In the genomic region with DNA sequence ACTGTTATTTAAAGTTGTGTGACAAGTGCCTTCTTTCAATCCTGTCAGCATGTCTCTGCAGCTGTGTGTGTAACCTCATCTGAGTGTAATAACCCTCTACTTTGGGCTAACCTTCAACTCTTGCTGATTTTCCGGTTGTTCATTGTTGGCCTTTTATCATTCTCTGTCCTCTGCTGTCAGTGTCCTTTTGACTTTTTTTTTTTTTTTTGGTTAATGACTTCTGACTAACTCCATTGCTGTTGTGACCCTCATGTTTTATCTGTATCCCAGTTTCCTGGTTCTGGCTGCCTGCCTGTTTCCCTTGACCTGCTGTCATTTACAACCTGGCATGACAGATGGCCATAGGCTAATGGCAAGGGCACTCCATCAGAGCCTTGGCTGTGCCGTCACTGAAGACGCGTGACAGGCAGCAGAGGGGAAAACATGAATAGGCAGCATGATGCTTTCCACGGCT, we compare ENCODE assay signal across 19 cellular contexts.
DNase-seq lines count a peak whose midpoint lies in the region; ATAC-seq, FAIRE-seq and TF ChIP-seq lines count a peak whose summit lies in the region.
"Had no signal": no experiment of that assay in that cellular context is flagged by ENCODE, and none has a peak within 500 bp of the region (broad histone marks: within the 10 kb centered on the region; RNA-seq: fewer than 3 reads in every experiment).

No MANE protein-coding gene starts in this region.

- H3K9ac ChIP-seq in liver (ENCODE audit: low read depth in 1 of 2, low read length in 2 of 2): no peak overlapping the region
- H3K9ac ChIP-seq in kidney (ENCODE audit: low read length in 2 of 2): no peak overlapping the region

- no peaks in the 10 kb centered on the region for H3K27me3 ChIP-seq in liver (ENCODE audit: control insufficient read depth in 4 of 4, insufficient read depth in 4 of 4, low read length in 3 of 4)
- no peaks in the 10 kb centered on the region for H3K27me3 ChIP-seq in lower lobe of right lung (ENCODE audit: low read depth)
- H3K27me3 ChIP-seq: ascending aorta, esophagus squamous epithelium, testis had no signal

- H3K36me3 ChIP-seq in liver (ENCODE audit: control insufficient read depth in 4 of 4, insufficient read depth in 3 of 4, low read depth in 1 of 4, low read length in 3 of 4) (no peaks in the 10 kb centered on the region), lower lobe of right lung (no peaks in the 10 kb centered on the region), kidney (ENCODE audit: control insufficient read depth in 1 of 2, insufficient read depth in 2 of 2, low read length in 2 of 2) (no peaks in the 10 kb centered on the region)
- H3K36me3 ChIP-seq: ascending aorta, esophagus squamous epithelium had no signal

- intact Hi-C loops in lower lobe of right lung (cut with DNase I): no loop called here
- intact Hi-C loops in kidney (cut with DNase I): no loop called here

- H3K4me3 ChIP-seq in liver (ENCODE audit: low read depth in 1 of 3, low read length in 3 of 3): no peak overlapping the region
- no peak overlapping the region for H3K4me3 ChIP-seq in lower lobe of right lung
- H3K4me3 ChIP-seq in kidney (ENCODE audit: low read length in 2 of 2): no peak overlapping the region
- H3K4me3 ChIP-seq: ascending aorta, esophagus squamous epithelium, testis had no signal

- DNase-seq in COLO668 (lab: John Stamatoyannopoulos, UW; ENCODE audit: unreplicated experiment): peak; percentile 57
- peak; percentile 40 for DNase-seq in NCI-H510A (lab: John Stamatoyannopoulos, UW)
- DNase-seq in lower lobe of right lung: no peak
- DNase-seq in NCI-H446 treated with DMSO at 0.1 percent for 48 hours (lab: John Stamatoyannopoulos, UW): no peak
- DNase-seq in kidney: no peak
- DNase-seq: activated B cell treated with CpG ODN at 0.5 μM for 24 hours; activated CD8-positive, alpha-beta memory T cell treated with anti-CD3 and anti-CD28 coated beads, Interleukin-2, amount 10 ng/mL, durations not matched to agents 7 days and 5 days; activated gamma-delta T cell treated with Interleukin-2 at 50 U/mL for 16 hours; CD8-positive, alpha-beta T cell; dermis blood vessel endothelial cell; esophagus squamous epithelium; head of caudate nucleus; naive thymus-derived CD4-positive, alpha-beta T cell; NCI-H1436 treated with DMSO at 0.1 percent for 48 hours; testis had no signal

- H3K27ac ChIP-seq in VCaP: peak overlapping the region; percentile 83; the same call in 1 of the 2 replicates
- H3K27ac ChIP-seq in liver (ENCODE audit: low read depth in 1 of 2, low read length in 2 of 2): peak overlapping the region; percentile 65 to 72
- no peak overlapping the region for H3K27ac ChIP-seq in lower lobe of right lung
- H3K27ac ChIP-seq in kidney (ENCODE audit: low read depth in 2 of 2, low read length in 2 of 2): no peak overlapping the region
- H3K27ac ChIP-seq: ascending aorta, testis had no signal

- H3K4me1 ChIP-seq in liver (ENCODE audit: control insufficient read depth in 4 of 4, insufficient read depth in 4 of 4, low read length in 3 of 4) (peaks cover 9 to 46% (median 32%) of the 10 kb centered on the region in 4 donors), lower lobe of right lung (no peaks in the 10 kb centered on the region), kidney (ENCODE audit: control insufficient read depth in 1 of 2, insufficient read depth in 1 of 2, low read depth in 1 of 2, low read length in 2 of 2) (no peaks in the 10 kb centered on the region)
- H3K4me1 ChIP-seq: ascending aorta, testis had no signal

- TF ChIP-seq RAD21 in liver (IDR thresholded peaks at IDR 0.05): no peak

- H3K9me3 ChIP-seq in liver (ENCODE audit: control insufficient read depth in 4 of 4, low read length in 3 of 4) (no peaks in the 10 kb centered on the region), lower lobe of right lung (no peaks in the 10 kb centered on the region), kidney (ENCODE audit: control insufficient read depth in 1 of 2, low read length in 2 of 2) (no peaks in the 10 kb centered on the region)
- H3K9me3 ChIP-seq: esophagus squamous epithelium, testis had no signal

- WGBS in liver: 29% methylated on average over 5 of the region's 5 CpGs

- TF ChIP-seq CTCF in VCaP (conservative IDR thresholded peaks at IDR 0.05) (no peak), liver (IDR thresholded peaks at IDR 0.05; ENCODE audit: low read depth, low read length, missing input control) (no peak), lower lobe of right lung (IDR thresholded peaks at IDR 0.05) (no peak), kidney (IDR thresholded peaks at IDR 0.05; ENCODE audit: borderline replicate concordance, extremely low read depth, insufficient read depth) (no peak)

- no peak for FAIRE-seq in kidney (lab: Jason Lieb, UNC)

- ATAC-seq in lower lobe of right lung (no peak), GM19351 (IDR thresholded peaks at IDR 0.05; ENCODE audit: unreplicated experiment) (no peak)
- ATAC-seq: activated CD8-positive, alpha-beta memory T cell treated with anti-CD3 and anti-CD28 coated beads, Interleukin-2, amount 10 ng/mL, durations not matched to agents 7 days and 5 days; CD8-positive, alpha-beta T cell; naive thymus-derived CD4-positive, alpha-beta T cell had no signal

TF ChIP-seq in liver, 16 proteins besides CTCF, POLR2A, EP300 and RAD21:
- TF ChIP-seq GABPA (IDR thresholded peaks at IDR 0.05 in 1 of 2, conservative IDR thresholded peaks at IDR 0.05 in 1 of 2) (no peak), NR2F2 (IDR thresholded peaks at IDR 0.05) (peak; percentile 41), RXRA (IDR thresholded peaks at IDR 0.05) (peak; percentile 87 to 90), JUND (IDR thresholded peaks at IDR 0.05) (peak in 1 of 2 donors; percentile 29), TAF1 (conservative IDR thresholded peaks at IDR 0.05) (peak; percentile 18), EGR1 (IDR thresholded peaks at IDR 0.05; ENCODE audit: low read depth in 2 of 2) (peak in 1 of 2 donors; percentile 41), HNF4G (IDR thresholded peaks at IDR 0.05) (peak; percentile 33), FOXA2 (IDR thresholded peaks at IDR 0.05) (peak; percentile 3), FOXA1 (IDR thresholded peaks at IDR 0.05) (no peak), HNF4A (conservative IDR thresholded peaks at IDR 0.05) (peak; percentile 64 to 70), YY1 (IDR thresholded peaks at IDR 0.05) (peak; percentile 56), SP1 (IDR thresholded peaks at IDR 0.05) (peak; percentile 64)
- TF ChIP-seq, protein P1, sequence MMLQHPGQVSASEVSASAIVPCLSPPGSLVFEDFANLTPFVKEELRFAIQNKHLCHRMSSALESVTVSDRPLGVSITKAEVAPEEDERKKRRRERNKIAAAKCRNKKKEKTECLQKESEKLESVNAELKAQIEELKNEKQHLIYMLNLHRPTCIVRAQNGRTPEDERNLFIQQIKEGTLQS (IDR thresholded peaks at IDR 0.05): no peak
- TF ChIP-seq, protein P2, sequence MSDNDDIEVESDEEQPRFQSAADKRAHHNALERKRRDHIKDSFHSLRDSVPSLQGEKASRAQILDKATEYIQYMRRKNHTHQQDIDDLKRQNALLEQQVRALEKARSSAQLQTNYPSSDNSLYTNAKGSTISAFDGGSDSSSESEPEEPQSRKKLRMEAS (IDR thresholded peaks at IDR 0.05): peak; percentile 78
- TF ChIP-seq, protein P3, sequence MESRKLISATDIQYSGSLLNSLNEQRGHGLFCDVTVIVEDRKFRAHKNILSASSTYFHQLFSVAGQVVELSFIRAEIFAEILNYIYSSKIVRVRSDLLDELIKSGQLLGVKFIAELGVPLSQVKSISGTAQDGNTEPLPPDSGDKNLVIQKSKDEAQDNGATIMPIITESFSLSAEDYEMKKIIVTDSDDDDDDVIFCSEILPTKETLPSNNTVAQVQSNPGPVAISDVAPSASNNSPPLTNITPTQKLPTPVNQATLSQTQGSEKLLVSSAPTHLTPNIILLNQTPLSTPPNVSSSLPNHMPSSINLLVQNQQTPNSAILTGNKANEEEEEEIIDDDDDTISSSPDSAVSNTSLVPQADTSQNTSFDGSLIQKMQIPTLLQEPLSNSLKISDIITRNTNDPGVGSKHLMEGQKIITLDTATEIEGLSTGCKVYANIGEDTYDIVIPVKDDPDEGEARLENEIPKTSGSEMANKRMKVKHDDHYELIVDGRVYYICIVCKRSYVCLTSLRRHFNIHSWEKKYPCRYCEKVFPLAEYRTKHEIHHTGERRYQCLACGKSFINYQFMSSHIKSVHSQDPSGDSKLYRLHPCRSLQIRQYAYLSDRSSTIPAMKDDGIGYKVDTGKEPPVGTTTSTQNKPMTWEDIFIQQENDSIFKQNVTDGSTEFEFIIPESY (IDR thresholded peaks at IDR 0.05): no peak

Comparison
In these comparisons a context has a peak if more than half of its experiments do, and no peak if none do; other contexts are left out.
1. DNase-seq: peak in COLO668 (single experiment) and NCI-H510A (single experiment); none in lower lobe of right lung (single experiment), NCI-H446 treated with DMSO at 0.1 percent for 48 hours (single experiment) and kidney (single experiment).
2. H3K27ac ChIP-seq: peak in VCaP (single experiment) and liver (2 of 2); none in lower lobe of right lung (single experiment) and kidney (0 of 2).